In the genomic region with DNA sequence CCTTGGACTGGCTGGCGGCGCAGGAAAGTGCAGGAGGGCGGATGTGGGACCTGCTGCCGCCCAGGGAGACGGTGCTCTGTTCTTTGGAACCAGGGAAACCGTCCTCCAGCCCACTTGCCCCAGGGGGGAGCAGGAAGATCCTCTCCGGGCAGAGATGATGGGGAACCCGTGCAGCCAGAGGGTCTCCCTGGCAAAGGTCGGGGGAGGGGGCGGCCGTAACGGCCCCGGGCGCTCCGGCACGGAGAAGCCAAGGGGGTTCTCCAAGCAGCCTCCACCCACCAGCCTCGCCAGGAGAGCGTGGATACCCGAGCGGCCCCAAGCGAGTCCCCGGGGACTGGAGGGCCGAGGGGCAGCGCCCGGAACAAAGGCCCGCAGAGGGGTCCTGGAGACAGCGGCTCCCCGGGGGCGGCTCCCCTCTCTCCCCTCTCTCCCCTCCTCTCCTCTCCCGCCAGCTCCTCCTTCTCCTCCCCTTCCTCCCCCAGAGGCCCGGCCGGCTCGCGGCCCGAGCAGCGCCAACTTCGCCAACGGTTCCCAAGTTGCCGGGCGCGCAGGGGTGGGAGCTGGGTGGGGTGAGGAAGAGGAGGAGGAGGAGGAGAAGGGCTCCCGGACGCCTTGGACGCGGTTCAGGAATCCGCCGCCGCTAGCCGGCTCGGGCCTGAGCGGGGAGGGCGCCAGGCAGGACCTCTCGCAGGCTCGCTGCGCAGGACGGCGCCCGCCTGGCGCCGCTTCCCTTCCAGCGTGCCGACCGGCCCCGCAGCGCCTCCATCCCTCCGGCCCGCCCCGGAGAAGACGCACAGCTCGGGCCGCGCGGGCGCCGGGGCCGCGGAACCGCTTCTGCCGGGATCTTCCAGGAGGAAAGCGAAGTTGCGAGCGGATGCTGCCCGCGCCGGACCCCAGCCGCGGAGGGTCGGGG, we compare ENCODE assay signal across 8 cellular contexts. TPM values are rescaled to one million over a fixed set of nuclear protein-coding genes. Genes with fewer than 3 reads are reported as not detected.
DNase-seq lines count a peak whose midpoint lies in the region; ATAC-seq, FAIRE-seq and TF ChIP-seq lines count a peak whose summit lies in the region.

A gene with protein sequence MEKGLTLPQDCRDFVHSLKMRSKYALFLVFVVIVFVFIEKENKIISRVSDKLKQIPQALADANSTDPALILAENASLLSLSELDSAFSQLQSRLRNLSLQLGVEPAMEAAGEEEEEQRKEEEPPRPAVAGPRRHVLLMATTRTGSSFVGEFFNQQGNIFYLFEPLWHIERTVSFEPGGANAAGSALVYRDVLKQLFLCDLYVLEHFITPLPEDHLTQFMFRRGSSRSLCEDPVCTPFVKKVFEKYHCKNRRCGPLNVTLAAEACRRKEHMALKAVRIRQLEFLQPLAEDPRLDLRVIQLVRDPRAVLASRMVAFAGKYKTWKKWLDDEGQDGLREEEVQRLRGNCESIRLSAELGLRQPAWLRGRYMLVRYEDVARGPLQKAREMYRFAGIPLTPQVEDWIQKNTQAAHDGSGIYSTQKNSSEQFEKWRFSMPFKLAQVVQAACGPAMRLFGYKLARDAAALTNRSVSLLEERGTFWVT (plus strand): TSS at position 640 of the 913 bp plus-strand sequence. CDS start 41,448 bp downstream, outside the sequence.

- no peak for FAIRE-seq in GM19239 (lab: Jason Lieb, UNC)

- TF ChIP-seq CTCF in CD14-positive monocyte (IDR thresholded peaks at IDR 0.05) (no peak), HFF-Myc (IDR thresholded peaks at IDR 0.05; ENCODE audit: low read depth, low read length, missing control alignments) (no peak), ovary (IDR thresholded peaks at IDR 0.05) (no peak)

- H3K4me3 Mint-ChIP-seq in CD14-positive monocyte = peak within 1 kb of the TSS; percentile 62 to 74
- peak within 1 kb of the TSS; percentile 75 for H3K4me3 Mint-ChIP-seq in activated naive CD8-positive, alpha-beta T cell treated with anti-CD3 and anti-CD28 coated beads for 36 hours

- peaks cover 24% of the 10 kb centered on the region for H3K4me1 ChIP-seq in ovary (ENCODE audit: insufficient read depth)

- peak within 1 kb of the TSS in 1 of 7 donors; percentile 18 for H3K27ac Mint-ChIP-seq in CD14-positive monocyte
- H3K27ac Mint-ChIP-seq in activated naive CD8-positive, alpha-beta T cell treated with anti-CD3 and anti-CD28 coated beads for 36 hours = peak within 1 kb of the TSS; percentile 55

- H3K27me3 Mint-ChIP-seq in CD14-positive monocyte (ENCODE audit: low read depth in 3 of 3) = peaks cover 66 to 83% (median 75%) of the 10 kb centered on the region in 3 donors
- peaks cover 44% of the 10 kb centered on the region for H3K27me3 Mint-ChIP-seq in activated naive CD8-positive, alpha-beta T cell treated with anti-CD3 and anti-CD28 coated beads for 36 hours

- no peaks in the 10 kb centered on the region for H3K27me3 ChIP-seq in ovary

- H3K36me3 Mint-ChIP-seq in CD14-positive monocyte = peaks cover 0 to 3% of the 10 kb centered on the region in 2 donors
- no peaks in the 10 kb centered on the region for H3K36me3 Mint-ChIP-seq in activated naive CD8-positive, alpha-beta T cell treated with anti-CD3 and anti-CD28 coated beads for 36 hours

- DNase-seq in CD14-positive monocyte (ENCODE audit: low spot score) = no peak
- DNase-seq in HFF-Myc (ENCODE audit: extremely low read depth, low read depth) = no peak
- peak; percentile 38 for DNase-seq in activated naive CD8-positive, alpha-beta T cell treated with anti-CD3 and anti-CD28 coated beads for 36 hours
- peak; percentile 90 for DNase-seq in cardiac septum (ENCODE audit: low spot score)
- DNase-seq in ovary = peak; percentile 81 to 91 (median 86)
- no peak for DNase-seq in GM19239 (ENCODE audit: insufficient read length, low spot score)
- no peak for DNase-seq in effector CD4-positive, alpha-beta T cell

- no peak for TF ChIP-seq EP300 in ovary (IDR thresholded peaks at IDR 0.05)

- peak within 1 kb of the TSS; percentile 96 to 98 for H3K27ac ChIP-seq in ovary

- no peaks in the 10 kb centered on the region for H3K36me3 ChIP-seq in ovary

- peaks cover 4 to 21% (median 11%) of the 10 kb centered on the region in 7 donors for H3K9me3 Mint-ChIP-seq in CD14-positive monocyte
- no peaks in the 10 kb centered on the region for H3K9me3 Mint-ChIP-seq in activated naive CD8-positive, alpha-beta T cell treated with anti-CD3 and anti-CD28 coated beads for 36 hours

- H3K9me3 ChIP-seq in ovary = no peaks in the 10 kb centered on the region

- WGBS in ovary, 3 donors = 4 to 11% (median 5%) methylated on average over 36 to 88 of the region's 88 CpGs

- H3K4me3 ChIP-seq in HFF-Myc (replicated peaks; ENCODE audit: low read depth, low read length) (peak within 1 kb of the TSS; percentile 89), ovary (peak within 1 kb of the TSS; percentile 84)

- no peak for ATAC-seq in HG03378 (IDR thresholded peaks at IDR 0.05; ENCODE audit: unreplicated experiment)

- TF ChIP-seq POLR2A in ovary (IDR thresholded peaks at IDR 0.05) = peak; percentile 62

- intact Hi-C loops in CD14-positive monocyte (cut with micrococcal nuclease) (no loop called here), cardiac septum (cut with DNase I) (loop anchor here (5.0 kb wide), 1 partner anchor 33 kb away; no protein-coding TSS in a partner anchor), ovary (cut with DNase I) (loop anchor here in 3 of 4 donors (10.0 kb wide), 2 partner anchors 251 to 361 kb away; a partner anchor contains a TSS)

- peaks cover 9% of the 10 kb centered on the region for H3K4me1 Mint-ChIP-seq in CD14-positive monocyte
- peaks cover 13% of the 10 kb centered on the region for H3K4me1 Mint-ChIP-seq in activated naive CD8-positive, alpha-beta T cell treated with anti-CD3 and anti-CD28 coated beads for 36 hours

RNA-seq across cellular contexts. Expression of the gene that starts here (rescaled TPM):
- polyA plus RNA-seq in CD14-positive monocyte = not detected
- total RNA-seq in activated naive CD8-positive, alpha-beta T cell treated with anti-CD3 and anti-CD28 coated beads for 36 hours = under 1 TPM; 0.84 to 0.87 TPM
- 24.4 TPM for total RNA-seq in cardiac septum
- total RNA-seq in ovary = 10 to 100 TPM; 26.0 to 69.2 (median 36.1) TPM
- 10 to 100 TPM; 16.4 to 51.0 TPM for polyA plus RNA-seq in ovary

Comparison
In these comparisons a context has a peak if more than half of its experiments do, and no peak if none do; other contexts are left out.
1. RNA of the gene that starts here (total RNA-seq): 26.0 to 69.2 TPM in ovary and 24.4 TPM in cardiac septum (single experiment); 0.84 to 0.87 TPM in activated naive CD8-positive, alpha-beta T cell treated with anti-CD3 and anti-CD28 coated beads for 36 hours; every median in the first group is over 10 times any median in the second.
2. RNA of the gene that starts here (polyA plus RNA-seq): 16.4 to 51.0 TPM in ovary; not detected in CD14-positive monocyte; every median in the first group is over 10 times any median in the second.
3. Peak in DNase-seq in activated naive CD8-positive, alpha-beta T cell treated with anti-CD3 and anti-CD28 coated beads for 36 hours; RNA of the gene not detected or under 1 TPM.
4. DNase-seq: peak in cardiac septum (single experiment) and ovary (5 of 5); none in CD14-positive monocyte (single experiment), HFF-Myc (single experiment), GM19239 (single experiment) and effector CD4-positive, alpha-beta T cell (single experiment).
5. intact Hi-C loops: an anchor here in cardiac septum (5.0 kb wide) and ovary (10.0 kb wide); none called in CD14-positive monocyte.